1 cellular context compared by ENCODE assay signal in the genomic region with DNA sequence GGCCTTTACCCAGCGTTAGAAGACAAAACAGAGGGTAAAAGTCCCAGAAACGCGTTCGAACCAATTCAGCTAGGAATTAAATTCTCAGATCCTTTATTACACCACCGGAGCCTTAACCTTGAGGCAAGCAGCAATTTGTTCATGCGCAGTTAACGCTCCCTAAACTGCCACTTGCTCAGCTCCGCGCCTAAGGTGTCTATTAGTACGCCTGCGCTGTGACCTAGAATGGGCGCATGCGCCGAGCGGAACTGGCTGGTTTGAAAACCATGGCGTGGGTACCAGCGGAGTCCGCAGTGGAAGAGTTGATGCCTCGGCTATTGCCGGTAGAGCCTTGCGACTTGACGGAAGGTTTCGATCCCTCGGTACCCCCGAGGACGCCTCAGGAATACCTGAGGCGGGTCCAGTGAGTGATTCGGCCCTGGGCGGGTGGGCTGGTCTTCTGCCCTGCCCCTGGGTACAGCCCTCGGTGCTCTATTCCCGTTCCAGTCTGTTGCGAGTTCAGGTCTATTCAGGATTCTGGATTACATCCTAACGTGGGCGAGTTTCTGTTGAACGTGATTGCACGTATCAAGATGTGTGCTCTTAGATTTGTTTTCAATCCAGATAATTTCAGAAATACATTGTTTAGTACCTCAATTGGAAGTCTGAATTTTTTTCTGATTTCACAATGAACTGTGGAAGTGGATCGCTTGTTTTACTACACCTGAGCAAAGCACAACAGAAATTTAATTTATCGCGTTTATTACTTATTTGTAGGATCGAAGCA.
TF ChIP-seq lines count a peak whose summit lies in the region.

A gene with protein sequence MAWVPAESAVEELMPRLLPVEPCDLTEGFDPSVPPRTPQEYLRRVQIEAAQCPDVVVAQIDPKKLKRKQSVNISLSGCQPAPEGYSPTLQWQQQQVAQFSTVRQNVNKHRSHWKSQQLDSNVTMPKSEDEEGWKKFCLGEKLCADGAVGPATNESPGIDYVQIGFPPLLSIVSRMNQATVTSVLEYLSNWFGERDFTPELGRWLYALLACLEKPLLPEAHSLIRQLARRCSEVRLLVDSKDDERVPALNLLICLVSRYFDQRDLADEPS (plus strand): TSS at position 251 of the 766 bp plus-strand sequence. CDS start 16 bp downstream, at position 267.

TF ChIP-seq in K562, 482 proteins besides CTCF, POLR2A, EP300 and RAD21 (continued from another document):
- TF ChIP-seq CREM (IDR thresholded peaks at IDR 0.05; ENCODE audit: low read depth) (0 out of 2 replicates have a peak, but pooled peaks have one; percentile 21), E4F1 (CRISPR knock-in tag; IDR thresholded peaks at IDR 0.05; ENCODE audit: borderline replicate concordance) (no peak), NR2C2 (CRISPR knock-in tag; IDR thresholded peaks at IDR 0.05) (no peak), NR2C2 (tag; IDR thresholded peaks at IDR 0.05) (peak; percentile 87), NFE2L1 (tag; IDR thresholded peaks at IDR 0.05; ENCODE audit: borderline replicate concordance, low read depth) (no peak), PYGO2 (tag; IDR thresholded peaks at IDR 0.05) (no peak), MYC (IDR thresholded peaks at IDR 0.05; ENCODE audit: low read depth, low read length) (peak; percentile 19; the same call in 1 of the 2 replicates), MYC (CRISPR knock-in tag; IDR thresholded peaks at IDR 0.05; ENCODE audit: borderline replicate concordance, low read depth) (no peak), TEAD4 (IDR thresholded peaks at IDR 0.05; ENCODE audit: low read length) (no peak), TEAD4 (CRISPR knock-in tag; IDR thresholded peaks at IDR 0.05; ENCODE audit: borderline replicate concordance) (no peak), ZNF57 (CRISPR knock-in tag; IDR thresholded peaks at IDR 0.05) (no peak), ZEB2 (IDR thresholded peaks at IDR 0.05) (peak; percentile 50; the same call in 1 of the 2 replicates), ZNF197 (CRISPR knock-in tag; IDR thresholded peaks at IDR 0.05; ENCODE audit: low read depth) (no peak), ZSCAN32 (CRISPR knock-in tag; IDR thresholded peaks at IDR 0.05) (no peak), ZNF274 (IDR thresholded peaks at IDR 0.05; ENCODE audit: borderline replicate concordance, low read depth, low read length) (no peak), ZNF41 (CRISPR knock-in tag; conservative IDR thresholded peaks at IDR 0.05) (no peak), ZNF408 (CRISPR knock-in tag; IDR thresholded peaks at IDR 0.05; ENCODE audit: low read depth) (no peak), JUNB (CRISPR knock-in tag; conservative IDR thresholded peaks at IDR 0.05) (no peak), MYBL2 (IDR thresholded peaks at IDR 0.05; ENCODE audit: low read depth) (peak; percentile 60), MYBL2 (CRISPR knock-in tag; IDR thresholded peaks at IDR 0.05; ENCODE audit: borderline replicate concordance) (no peak), POLR2G (IDR thresholded peaks at IDR 0.05; ENCODE audit: low read depth, low read length) (peak; percentile 76), SUPT5H (IDR thresholded peaks at IDR 0.05) (peak; percentile 78), PTTG1 (tag; IDR thresholded peaks at IDR 0.05; ENCODE audit: low read depth) (no peak), RBM25 (IDR thresholded peaks at IDR 0.05; ENCODE audit: low read depth, low read length, severe bottlenecking) (no peak), NFYB (IDR thresholded peaks at IDR 0.05; ENCODE audit: extremely low read depth, insufficient read length) (no peak), ZNF436 (CRISPR knock-in tag; IDR thresholded peaks at IDR 0.05) (no peak), PRDM10 (IDR thresholded peaks at IDR 0.05; ENCODE audit: partially characterized antibody) (peak; percentile 41), MAFG (tag; conservative IDR thresholded peaks at IDR 0.05) (no peak), RAD51 (IDR thresholded peaks at IDR 0.05; ENCODE audit: borderline replicate concordance, low read depth) (no peak), KDM2B (CRISPR knock-in tag; IDR thresholded peaks at IDR 0.05) (no peak), YY1 (IDR thresholded peaks at IDR 0.05; ENCODE audit: borderline replicate concordance in 1 of 3, control insufficient read depth in 1 of 3, extremely low read depth in 1 of 3, insufficient read depth in 3 of 3, insufficient read length in 1 of 3, insufficient replicate concordance in 2 of 3, low read depth in 1 of 3, low read length in 2 of 3) (peak in 2 of 3 experiments; percentile 50 to 79), ELF4 (CRISPR knock-in tag; IDR thresholded peaks at IDR 0.05) (no peak), ZFX (CRISPR knock-in tag; IDR thresholded peaks at IDR 0.05) (peak; percentile 44; the same call in 1 of the 2 replicates), GTF2F1 (IDR thresholded peaks at IDR 0.05; ENCODE audit: low read depth, low read length) (no peak), NR2C1 (IDR thresholded peaks at IDR 0.05) (peak; percentile 43), NR2C1 (tag; IDR thresholded peaks at IDR 0.05) (peak; percentile 71)
- TF ChIP-seq, protein P1, sequence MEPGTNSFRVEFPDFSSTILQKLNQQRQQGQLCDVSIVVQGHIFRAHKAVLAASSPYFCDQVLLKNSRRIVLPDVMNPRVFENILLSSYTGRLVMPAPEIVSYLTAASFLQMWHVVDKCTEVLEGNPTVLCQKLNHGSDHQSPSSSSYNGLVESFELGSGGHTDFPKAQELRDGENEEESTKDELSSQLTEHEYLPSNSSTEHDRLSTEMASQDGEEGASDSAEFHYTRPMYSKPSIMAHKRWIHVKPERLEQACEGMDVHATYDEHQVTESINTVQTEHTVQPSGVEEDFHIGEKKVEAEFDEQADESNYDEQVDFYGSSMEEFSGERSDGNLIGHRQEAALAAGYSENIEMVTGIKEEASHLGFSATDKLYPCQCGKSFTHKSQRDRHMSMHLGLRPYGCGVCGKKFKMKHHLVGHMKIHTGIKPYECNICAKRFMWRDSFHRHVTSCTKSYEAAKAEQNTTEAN (CRISPR knock-in tag; IDR thresholded peaks at IDR 0.05): no peak
- TF ChIP-seq, protein P2, sequence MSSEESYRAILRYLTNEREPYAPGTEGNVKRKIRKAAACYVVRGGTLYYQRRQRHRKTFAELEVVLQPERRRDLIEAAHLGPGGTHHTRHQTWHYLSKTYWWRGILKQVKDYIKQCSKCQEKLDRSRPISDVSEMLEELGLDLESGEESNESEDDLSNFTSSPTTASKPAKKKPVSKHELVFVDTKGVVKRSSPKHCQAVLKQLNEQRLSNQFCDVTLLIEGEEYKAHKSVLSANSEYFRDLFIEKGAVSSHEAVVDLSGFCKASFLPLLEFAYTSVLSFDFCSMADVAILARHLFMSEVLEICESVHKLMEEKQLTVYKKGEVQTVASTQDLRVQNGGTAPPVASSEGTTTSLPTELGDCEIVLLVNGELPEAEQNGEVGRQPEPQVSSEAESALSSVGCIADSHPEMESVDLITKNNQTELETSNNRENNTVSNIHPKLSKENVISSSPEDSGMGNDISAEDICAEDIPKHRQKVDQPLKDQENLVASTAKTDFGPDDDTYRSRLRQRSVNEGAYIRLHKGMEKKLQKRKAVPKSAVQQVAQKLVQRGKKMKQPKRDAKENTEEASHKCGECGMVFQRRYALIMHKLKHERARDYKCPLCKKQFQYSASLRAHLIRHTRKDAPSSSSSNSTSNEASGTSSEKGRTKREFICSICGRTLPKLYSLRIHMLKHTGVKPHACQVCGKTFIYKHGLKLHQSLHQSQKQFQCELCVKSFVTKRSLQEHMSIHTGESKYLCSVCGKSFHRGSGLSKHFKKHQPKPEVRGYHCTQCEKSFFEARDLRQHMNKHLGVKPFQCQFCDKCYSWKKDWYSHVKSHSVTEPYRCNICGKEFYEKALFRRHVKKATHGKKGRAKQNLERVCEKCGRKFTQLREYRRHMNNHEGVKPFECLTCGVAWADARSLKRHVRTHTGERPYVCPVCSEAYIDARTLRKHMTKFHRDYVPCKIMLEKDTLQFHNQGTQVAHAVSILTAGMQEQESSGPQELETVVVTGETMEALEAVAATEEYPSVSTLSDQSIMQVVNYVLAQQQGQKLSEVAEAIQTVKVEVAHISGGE (CRISPR knock-in tag; IDR thresholded peaks at IDR 0.05): peak in 2 of 3 experiments; percentile 94 to 97; a peak in 4 of 6 replicates
- TF ChIP-seq, protein P3, sequence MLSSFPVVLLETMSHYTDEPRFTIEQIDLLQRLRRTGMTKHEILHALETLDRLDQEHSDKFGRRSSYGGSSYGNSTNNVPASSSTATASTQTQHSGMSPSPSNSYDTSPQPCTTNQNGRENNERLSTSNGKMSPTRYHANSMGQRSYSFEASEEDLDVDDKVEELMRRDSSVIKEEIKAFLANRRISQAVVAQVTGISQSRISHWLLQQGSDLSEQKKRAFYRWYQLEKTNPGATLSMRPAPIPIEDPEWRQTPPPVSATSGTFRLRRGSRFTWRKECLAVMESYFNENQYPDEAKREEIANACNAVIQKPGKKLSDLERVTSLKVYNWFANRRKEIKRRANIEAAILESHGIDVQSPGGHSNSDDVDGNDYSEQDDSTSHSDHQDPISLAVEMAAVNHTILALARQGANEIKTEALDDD (IDR thresholded peaks at IDR 0.05): no peak
- TF ChIP-seq, protein P4, sequence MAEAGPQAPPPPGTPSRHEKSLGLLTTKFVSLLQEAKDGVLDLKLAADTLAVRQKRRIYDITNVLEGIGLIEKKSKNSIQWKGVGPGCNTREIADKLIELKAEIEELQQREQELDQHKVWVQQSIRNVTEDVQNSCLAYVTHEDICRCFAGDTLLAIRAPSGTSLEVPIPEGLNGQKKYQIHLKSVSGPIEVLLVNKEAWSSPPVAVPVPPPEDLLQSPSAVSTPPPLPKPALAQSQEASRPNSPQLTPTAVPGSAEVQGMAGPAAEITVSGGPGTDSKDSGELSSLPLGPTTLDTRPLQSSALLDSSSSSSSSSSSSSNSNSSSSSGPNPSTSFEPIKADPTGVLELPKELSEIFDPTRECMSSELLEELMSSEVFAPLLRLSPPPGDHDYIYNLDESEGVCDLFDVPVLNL (CRISPR knock-in tag; IDR thresholded peaks at IDR 0.05; ENCODE audit: low read depth): no peak
- TF ChIP-seq, protein P5, sequence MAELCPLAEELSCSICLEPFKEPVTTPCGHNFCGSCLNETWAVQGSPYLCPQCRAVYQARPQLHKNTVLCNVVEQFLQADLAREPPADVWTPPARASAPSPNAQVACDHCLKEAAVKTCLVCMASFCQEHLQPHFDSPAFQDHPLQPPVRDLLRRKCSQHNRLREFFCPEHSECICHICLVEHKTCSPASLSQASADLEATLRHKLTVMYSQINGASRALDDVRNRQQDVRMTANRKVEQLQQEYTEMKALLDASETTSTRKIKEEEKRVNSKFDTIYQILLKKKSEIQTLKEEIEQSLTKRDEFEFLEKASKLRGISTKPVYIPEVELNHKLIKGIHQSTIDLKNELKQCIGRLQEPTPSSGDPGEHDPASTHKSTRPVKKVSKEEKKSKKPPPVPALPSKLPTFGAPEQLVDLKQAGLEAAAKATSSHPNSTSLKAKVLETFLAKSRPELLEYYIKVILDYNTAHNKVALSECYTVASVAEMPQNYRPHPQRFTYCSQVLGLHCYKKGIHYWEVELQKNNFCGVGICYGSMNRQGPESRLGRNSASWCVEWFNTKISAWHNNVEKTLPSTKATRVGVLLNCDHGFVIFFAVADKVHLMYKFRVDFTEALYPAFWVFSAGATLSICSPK (IDR thresholded peaks at IDR 0.05; ENCODE audit: borderline replicate concordance): no peak
